In genomic region chr4:184534511-184535391, GRCh38 we compare ENCODE assay signal across 8 cellular contexts.
DNase-seq lines count a peak whose midpoint lies in the region; ATAC-seq and TF ChIP-seq lines count a peak whose summit lies in the region.

No MANE protein-coding gene starts in this region.

- TF ChIP-seq CTCF in activated CD8-positive, alpha-beta T cell treated with anti-CD3 and anti-CD28 coated beads for 36 hours (IDR thresholded peaks at IDR 0.05): no peak
- no peak for TF ChIP-seq CTCF in uterus (IDR thresholded peaks at IDR 0.05)

- no peaks in the 10 kb centered on the region for H3K36me3 Mint-ChIP-seq in activated CD8-positive, alpha-beta T cell treated with anti-CD3 and anti-CD28 coated beads for 36 hours (ENCODE audit: low read depth)

- H3K4me3 Mint-ChIP-seq in activated CD8-positive, alpha-beta T cell treated with anti-CD3 and anti-CD28 coated beads for 36 hours: peak overlapping the region; percentile 99

- CTCF ChIA-PET in activated CD8-positive, alpha-beta T cell treated with anti-CD3 and anti-CD28 coated beads for 36 hours (lab: Charles Lee): interaction anchor here (0.7 to 4.3 kb wide), 8 partner anchors 21 to 273 kb away, joined by 3 to 39 read pairs (median 6); no protein-coding TSS in a partner anchor

- DNase-seq in AML-193 (lab: John Stamatoyannopoulos, UW) (peak; percentile 49 to 55), kidney tubule cell (ENCODE audit: low spot score) (peak; percentile 65), uterus (no peak), inferior parietal cortex (ENCODE audit: extremely low spot score) (no peak)
- DNase-seq in activated CD8-positive, alpha-beta T cell treated with anti-CD3 and anti-CD28 coated beads for 36 hours: no peak
- DNase-seq in activated CD8-positive, alpha-beta memory T cell treated with anti-CD3 and anti-CD28 coated beads, Interleukin-2, amount 50 U/mL, for 48 hours: no peak

- H3K4me1 ChIP-seq in uterus: peaks cover 4% of the 10 kb centered on the region in 2 donors

- H3K36me3 ChIP-seq in uterus: no peaks in the 10 kb centered on the region

- no peaks in the 10 kb centered on the region for H3K27me3 ChIP-seq in uterus

- peak overlapping the region; percentile 95 to 96 for H3K27ac ChIP-seq in uterus

- H3K9me3 ChIP-seq in uterus: no peaks in the 10 kb centered on the region

- intact Hi-C loops in activated CD8-positive, alpha-beta T cell treated with anti-CD3 and anti-CD28 coated beads for 36 hours (cut with micrococcal nuclease): loop anchor here (2.0 to 5.0 kb wide), 3 partner anchors 60 to 222 kb away; partner anchors contain the start of genes CASP3, IRF2 and PRIMPOL
- intact Hi-C loops in uterus (cut with DNase I; ENCODE audit: low total_unique reads): loop anchor here (10.0 kb wide), 1 partner anchor 60 kb away; the partner anchor contains the start of gene IRF2

- ATAC-seq in GM19043 (IDR thresholded peaks at IDR 0.05; ENCODE audit: low read depth, unreplicated experiment): peak; percentile 70
- ATAC-seq in HG03439 (IDR thresholded peaks at IDR 0.05; ENCODE audit: unreplicated experiment): peak; percentile 51
- peak; percentile 61 for ATAC-seq in activated CD8-positive, alpha-beta T cell treated with anti-CD3 and anti-CD28 coated beads for 36 hours

- peaks cover 54% of the 10 kb centered on the region for H3K4me1 Mint-ChIP-seq in activated CD8-positive, alpha-beta T cell treated with anti-CD3 and anti-CD28 coated beads for 36 hours (ENCODE audit: low read depth)

- POLR2A ChIA-PET in activated CD8-positive, alpha-beta T cell treated with anti-CD3 and anti-CD28 coated beads for 36 hours (lab: Charles Lee): interaction anchor here (0.9 to 4.0 kb wide), 8 partner anchors 19 to 271 kb away, joined by 3 to 40 read pairs (median 5); partner anchors contain the start of gene IRF2

- no peaks in the 10 kb centered on the region for H3K9me3 Mint-ChIP-seq in activated CD8-positive, alpha-beta T cell treated with anti-CD3 and anti-CD28 coated beads for 36 hours

- no peak for TF ChIP-seq POLR2A in uterus (IDR thresholded peaks at IDR 0.05)

- peak overlapping the region; percentile 97 for H3K27ac Mint-ChIP-seq in activated CD8-positive, alpha-beta T cell treated with anti-CD3 and anti-CD28 coated beads for 36 hours

- H3K27me3 Mint-ChIP-seq in activated CD8-positive, alpha-beta T cell treated with anti-CD3 and anti-CD28 coated beads for 36 hours: no peaks in the 10 kb centered on the region

- H3K4me3 ChIP-seq in uterus: no peak overlapping the region

Comparison
In these comparisons a context has a peak if more than half of its experiments do, and no peak if none do; other contexts are left out.
1. DNase-seq: peak in AML-193 (2 of 2) and kidney tubule cell (single experiment); none in activated CD8-positive, alpha-beta T cell treated with anti-CD3 and anti-CD28 coated beads for 36 hours (single experiment), uterus (0 of 2), inferior parietal cortex (single experiment) and activated CD8-positive, alpha-beta memory T cell treated with anti-CD3 and anti-CD28 coated beads, Interleukin-2, amount 50 U/mL, for 48 hours (single experiment).
2. Peak in every context shown above with its lines, with median percentiles within 50 percentile points of each other: ATAC-seq.